Comparison of ENCODE assay signal across 12 cellular contexts in the genomic region with DNA sequence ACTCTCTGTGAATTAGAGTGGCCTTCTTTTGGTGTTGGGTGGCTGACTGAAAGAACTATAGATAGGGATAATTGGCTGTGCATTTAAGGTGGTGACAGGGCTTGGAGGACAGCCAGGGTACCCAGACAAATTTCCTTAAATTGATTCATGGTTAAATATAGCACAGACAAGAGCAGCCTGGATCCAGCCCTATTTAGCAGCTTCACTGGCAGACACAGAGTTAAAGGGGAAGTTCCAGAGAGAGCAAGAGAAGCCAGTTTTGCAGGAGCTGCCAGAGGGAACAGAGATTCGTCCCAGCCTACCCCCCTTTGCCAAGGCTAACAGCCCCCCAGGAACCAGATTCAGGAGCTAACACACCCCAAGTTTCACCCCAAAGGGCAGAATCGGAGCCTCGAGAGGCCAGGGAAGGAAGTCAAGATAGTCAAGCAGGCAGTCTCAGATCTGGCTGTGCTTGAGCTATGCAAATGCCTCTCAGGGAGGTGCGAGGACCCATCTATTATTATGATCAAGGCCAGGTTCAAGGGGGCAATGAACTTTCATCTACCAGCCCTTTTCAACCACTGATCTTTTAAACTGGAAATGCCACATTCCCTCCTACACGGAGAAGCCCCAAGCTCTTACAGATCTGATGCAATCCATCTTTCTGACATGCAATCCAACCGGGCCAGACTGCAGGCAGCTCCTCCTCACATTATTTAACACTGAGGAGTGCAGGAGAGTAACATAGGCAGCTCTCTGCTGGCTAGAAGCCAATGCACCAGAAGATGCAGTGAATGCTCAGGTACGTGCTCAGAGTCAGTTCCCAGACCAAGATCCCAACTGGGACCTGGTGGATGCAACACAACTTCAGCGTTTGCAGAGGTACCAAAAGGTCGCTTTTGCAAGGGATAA. TPM values are rescaled to one million over a fixed set of nuclear protein-coding genes. Genes with fewer than 3 reads are reported as not detected.
DNase-seq lines count a peak whose midpoint lies in the region; ATAC-seq, FAIRE-seq and TF ChIP-seq lines count a peak whose summit lies in the region.
"Had no signal": no experiment of that assay in that cellular context is flagged by ENCODE, and none has a peak within 500 bp of the region (broad histone marks: within the 10 kb centered on the region; RNA-seq: fewer than 3 reads in every experiment).

No MANE protein-coding gene starts in this region.

- H3K27me3 ChIP-seq in pancreas = no peaks in the 10 kb centered on the region

- no peak overlapping the region for H3K4me3 Mint-ChIP-seq in T-cell

- no peaks in the 10 kb centered on the region for H3K36me3 Mint-ChIP-seq in T-cell

- H3K27me3 Mint-ChIP-seq in T-cell = peaks cover 28 to 40% of the 10 kb centered on the region in 2 donors

- H3K27ac Mint-ChIP-seq in T-cell = no peak overlapping the region

- intact Hi-C loops in pancreas (cut with DNase I) = no loop called here

- no peaks in the 10 kb centered on the region for H3K9me3 ChIP-seq in pancreas
- H3K9me3 ChIP-seq: neutrophil had no signal

- DNase-seq in DMS153 (lab: John Stamatoyannopoulos, UW) (peak; percentile 23), DMS153 treated with DMSO at 0.1 percent for 48 hours (lab: John Stamatoyannopoulos, UW; ENCODE audit: unreplicated experiment) (no peak), NCI-H82 (lab: John Stamatoyannopoulos, UW) (peak; percentile 37), fibroblast of gingiva (ENCODE audit: low read depth) (peak; percentile 36), pancreas (peak in 1 of 6 donors; percentile 53), HUDEP-2 (lab: John Stamatoyannopoulos, UW; ENCODE audit: unreplicated experiment in 76 of 76) (no peak), GM19239 (ENCODE audit: insufficient read length, low spot score) (no peak), T-cell (no peak)
- DNase-seq: effector CD4-positive, alpha-beta T cell; NK-92 treated with Interleukin-12 subunit alpha and Interleukin-12 subunit beta, amount 100 ng/mL, for 24 hours had no signal

- WGBS in pancreas, 2 donors = 6 to 9% methylated on average over 9 of the region's 9 CpGs

- peaks cover 0 to 5% (median 0%) of the 10 kb centered on the region in 3 donors for H3K9me3 Mint-ChIP-seq in T-cell

- H3K4me3 ChIP-seq in pancreas = no peak overlapping the region

- POLR2A ChIA-PET in T-cell (lab: Charles Lee) = no interaction called here

- peaks cover 8 to 40% (median 13%) of the 10 kb centered on the region in 3 donors for H3K4me1 ChIP-seq in pancreas

- ATAC-seq in pancreas (peak in 3 of 4 donors; percentile 27 to 52 (median 44)), T-cell (replicated peaks in 1 of 4) (no peak)

- FAIRE-seq in pancreas (lab: Jason Lieb, UNC) (no peak), GM19239 (lab: Jason Lieb, UNC) (no peak)
- FAIRE-seq: A204.1 had no signal

- H3K4me1 Mint-ChIP-seq in T-cell = no peaks in the 10 kb centered on the region

- no peaks in the 10 kb centered on the region for H3K36me3 ChIP-seq in pancreas
- H3K36me3 ChIP-seq: neutrophil had no signal

- TF ChIP-seq CTCF in pancreas (IDR thresholded peaks at IDR 0.05) = no peak

- CTCF ChIA-PET in T-cell (lab: Charles Lee) = interaction anchor here in 1 of 2 donors (0.6 kb wide), 1 partner anchor 1855 kb away, joined by 8 read pairs; no protein-coding TSS in a partner anchor

- peak overlapping the region in 1 of 4 donors; percentile 53 for H3K27ac ChIP-seq in pancreas
- H3K27ac ChIP-seq: neutrophil had no signal

RNA-seq across cellular contexts. Expression of gene DHRS2, which starts 58.2 kb away (rescaled TPM):
- total RNA-seq in pancreas (1 to 10 TPM in 5 of 6 donors, under 1 TPM in 1; 0.43 to 7.7 (median 3.4) TPM), T-cell (under 1 TPM in 4 of 5 donors, not detected in 1; 0.19 to 0.82 (median 0.52) TPM)
- 10 to 100 TPM; 20.8 to 21.6 TPM for polyA plus RNA-seq in pancreas

Comparison
In these comparisons a context has a peak if more than half of its experiments do, and no peak if none do; other contexts are left out.
1. DNase-seq: peak in DMS153 (single experiment), NCI-H82 (single experiment) and fibroblast of gingiva (single experiment); none in DMS153 treated with DMSO at 0.1 percent for 48 hours (single experiment), HUDEP-2 (0 of 76), GM19239 (single experiment) and T-cell (0 of 34).
2. ATAC-seq: peak in pancreas (3 of 4); none in T-cell (0 of 4).